In genomic region chr2:42567806-42568429, GRCh38 we compare ENCODE assay signal across 9 cellular contexts. TPM values are rescaled to one million over a fixed set of nuclear protein-coding genes. Genes with fewer than 3 reads are reported as not detected.
DNase-seq lines count a peak whose midpoint lies in the region; FAIRE-seq lines count a peak whose summit lies in the region.
"Had no signal": no experiment of that assay in that cellular context is flagged by ENCODE, and none has a peak within 500 bp of the region (broad histone marks: within the 10 kb centered on the region; RNA-seq: fewer than 3 reads in every experiment).

No MANE protein-coding gene starts in this region.

- H3K9me3 ChIP-seq in HAP-1, result no peaks in the 10 kb centered on the region
- no peaks in the 10 kb centered on the region for H3K9me3 ChIP-seq in iPS-20b (ENCODE audit: insufficient read depth, low read depth, low read length)
- H3K9me3 ChIP-seq in small intestine (ENCODE audit: control insufficient read depth, low read depth), result no peaks in the 10 kb centered on the region

- peaks cover 13% of the 10 kb centered on the region for H3K4me1 ChIP-seq in HAP-1
- H3K4me1 ChIP-seq in iPS-20b (ENCODE audit: insufficient read depth, low read length), result peaks cover 21% of the 10 kb centered on the region
- no peaks in the 10 kb centered on the region for H3K4me1 ChIP-seq in small intestine (ENCODE audit: control insufficient read depth in 2 of 2, insufficient read depth in 1 of 2, low read depth in 1 of 2, low read length in 1 of 2)

- DNase-seq in NCI-H748 (lab: John Stamatoyannopoulos, UW; ENCODE audit: unreplicated experiment) (peak; percentile 40), NCI-H748 treated with DMSO at 0.1 percent for 48 hours (lab: John Stamatoyannopoulos, UW) (no peak), HAP-1 (ENCODE audit: low spot score in 2 of 2) (peak; percentile 17 to 72), NCI-H1105 treated with DMSO at 0.1 percent for 48 hours (lab: John Stamatoyannopoulos, UW) (peak; percentile 3), amniotic epithelial cell (ENCODE audit: low read depth) (peak; percentile 24), small intestine (peak; percentile 37), NOMO-1 treated with DMSO at 0.1 percent for 48 hours (lab: John Stamatoyannopoulos, UW; ENCODE audit: unreplicated experiment) (no peak)

- 30 to 36% (median 36%) methylated on average over 11 to 12 of the region's 12 CpGs for WGBS in small intestine, 3 donors

- peak overlapping the region; percentile 17 for H3K4me3 ChIP-seq in HAP-1
- peak overlapping the region; percentile 64 for H3K4me3 ChIP-seq in iPS-20b (ENCODE audit: low read length)
- peak overlapping the region; percentile 89 to 92 for H3K4me3 ChIP-seq in small intestine (ENCODE audit: low read depth in 1 of 2, low read length in 2 of 2)

- FAIRE-seq in small intestine (lab: Jason Lieb, UNC), result no peak
- FAIRE-seq: islet of Langerhans had no signal

- peak overlapping the region; percentile 77; the same call in 1 of the 2 replicates for H3K9ac ChIP-seq in iPS-20b (ENCODE audit: low read depth, low read length)

- H3K27ac ChIP-seq in iPS-20b (ENCODE audit: low read length) (peak overlapping the region; percentile 83), small intestine (ENCODE audit: low read depth in 1 of 2, low read length in 1 of 2) (peak overlapping the region in 1 of 2 donors; percentile 91)

- no peaks in the 10 kb centered on the region for H3K27me3 ChIP-seq in HAP-1 (ENCODE audit: low read depth)
- H3K27me3 ChIP-seq in iPS-20b (ENCODE audit: insufficient read depth, low read length), result no peaks in the 10 kb centered on the region
- H3K27me3 ChIP-seq in small intestine (ENCODE audit: control insufficient read depth in 2 of 2, insufficient read depth in 2 of 2, low read length in 2 of 2), result no peaks in the 10 kb centered on the region

- in situ Hi-C loops in HAP-1 (cut with MboI; ENCODE audit: low sequenced_read_pairs), result no loop called here

- H3K36me3 ChIP-seq in HAP-1 (replicated peaks) (peaks cover 28% of the 10 kb centered on the region), iPS-20b (ENCODE audit: insufficient read depth, low read depth, low read length) (peaks cover 26% of the 10 kb centered on the region), small intestine (ENCODE audit: control insufficient read depth in 2 of 2, insufficient read depth in 2 of 2, low read length in 2 of 2) (no peaks in the 10 kb centered on the region)

RNA-seq across cellular contexts. Expression of gene MTA3, which starts 0.5 kb away (rescaled TPM):
- 10 to 100 TPM; 16.6 to 34.9 (median 19.7) TPM for polyA plus RNA-seq in small intestine

Comparison
In these comparisons a context has a peak if more than half of its experiments do, and no peak if none do; other contexts are left out.
1. DNase-seq: peak in NCI-H748 (single experiment), HAP-1 (2 of 2), NCI-H1105 treated with DMSO at 0.1 percent for 48 hours (single experiment), amniotic epithelial cell (single experiment) and small intestine (single experiment); none in NCI-H748 treated with DMSO at 0.1 percent for 48 hours (single experiment) and NOMO-1 treated with DMSO at 0.1 percent for 48 hours (single experiment).
2. H3K4me3 ChIP-seq: peak in every context shown above with its lines; median percentile 90 in small intestine; 64 in iPS-20b; 17 in HAP-1.